ENCODE assay signal across 8 cellular contexts in the genomic region with DNA sequence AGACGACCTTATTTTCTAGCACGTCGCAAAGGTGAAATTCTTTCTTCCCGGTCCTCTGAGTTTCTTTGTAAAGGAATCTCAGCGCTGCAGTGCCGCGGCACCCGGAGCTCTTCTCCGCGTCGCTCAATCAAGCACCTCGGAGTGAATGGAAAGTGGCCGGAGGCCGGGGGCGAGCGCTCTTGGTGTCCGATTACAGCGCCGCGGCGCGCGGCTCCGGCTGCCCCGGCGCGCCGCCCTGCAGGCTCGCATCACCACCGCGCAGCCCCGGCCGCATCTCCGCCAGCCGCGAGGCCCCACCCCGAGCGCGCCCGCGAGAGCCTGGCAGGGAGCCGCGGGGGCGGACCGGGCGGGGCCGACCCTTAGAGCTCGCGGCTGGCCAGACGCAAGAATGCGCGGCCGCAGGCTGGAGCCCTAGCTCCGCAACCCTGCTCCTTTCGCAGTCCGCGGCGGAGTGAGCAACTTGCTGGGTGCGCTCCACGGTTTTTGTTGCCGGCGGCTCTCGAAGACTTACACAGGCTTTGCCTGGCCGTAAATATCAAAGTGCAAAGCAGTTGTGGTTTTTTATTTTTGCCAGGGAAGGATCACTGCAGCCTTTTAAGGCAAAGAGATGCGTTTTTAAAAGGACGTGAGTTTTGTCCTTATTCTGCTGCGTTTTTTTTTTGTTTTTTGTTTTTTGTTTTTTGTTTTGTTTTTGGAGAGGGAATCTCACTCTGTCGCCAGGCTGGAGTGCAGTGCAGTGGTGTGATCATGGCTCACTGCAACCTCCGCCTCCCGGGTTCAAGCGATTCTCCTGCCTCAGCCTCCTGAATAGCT. TPM values are rescaled to one million over a fixed set of nuclear protein-coding genes. Genes with fewer than 3 reads are reported as not detected.
A peak's percentile ranks its signal among the peaks of the same experiment; 100 is the strongest.
DNase-seq lines count a peak whose midpoint lies in the region; ATAC-seq and TF ChIP-seq lines count a peak whose summit lies in the region.

Gene SEMA3C (minus strand): TSS at position 143 of the 813 bp plus-strand sequence. CDS start 2,270 bp downstream, outside the sequence.

- H3K4me2 ChIP-seq in osteoblast (ENCODE audit: insufficient read depth, low read length) = peak within 1 kb of the TSS; percentile 81

- H2AFZ ChIP-seq in ACC112 (ENCODE audit: low read length, unreplicated experiment) (peak within 1 kb of the TSS; percentile 48), osteoblast (ENCODE audit: low read length) (peak within 1 kb of the TSS; percentile 66)

- intact Hi-C loops in heart right ventricle (cut with DNase I) = loop anchor here in 8 of 10 donors (2.0 to 10.0 kb wide), 11 partner anchors 124 to 546 kb away; no protein-coding TSS in a partner anchor

- peak within 1 kb of the TSS; percentile 66 for H3K27ac ChIP-seq in ACC112 (ENCODE audit: low read depth, low read length)
- peak within 1 kb of the TSS; percentile 17 to 84 (median 76) for H3K27ac ChIP-seq in heart right ventricle
- peak within 1 kb of the TSS; percentile 77 for H3K27ac ChIP-seq in osteoblast (ENCODE audit: low read depth, low read length)

- H3K4me1 ChIP-seq in ACC112 (ENCODE audit: control insufficient read depth, insufficient read depth, low read length, unreplicated experiment) (peaks cover 43% of the 10 kb centered on the region), heart right ventricle (peaks cover 0 to 16% (median 5%) of the 10 kb centered on the region in 9 donors), osteoblast (ENCODE audit: insufficient read depth, low read length) (peaks cover 13% of the 10 kb centered on the region)

- peaks cover 44% of the 10 kb centered on the region for H3K79me2 ChIP-seq in ACC112 (ENCODE audit: control insufficient read depth, insufficient read depth, low read length, unreplicated experiment)
- peaks cover 44% of the 10 kb centered on the region for H3K79me2 ChIP-seq in osteoblast (ENCODE audit: insufficient read depth, low read length)

- TF ChIP-seq CTCF in heart right ventricle (IDR thresholded peaks at IDR 0.05) = peak in 1 of 9 donors; percentile 20
- no peak for TF ChIP-seq CTCF in osteoblast (IDR thresholded peaks at IDR 0.05; ENCODE audit: extremely low read depth, low read depth, low read length)

- H4K20me1 ChIP-seq in osteoblast (ENCODE audit: insufficient read depth, low read length) = peaks cover 4% of the 10 kb centered on the region

- 3% methylated on average over 70 to 71 of the region's 71 CpGs for WGBS in heart right ventricle, 2 donors

- peak; percentile 86 for DNase-seq in NCI-H526 treated with DMSO at 0.1 percent for 48 hours (lab: John Stamatoyannopoulos, UW)
- DNase-seq in amygdala (lab: John Stamatoyannopoulos, UW) = peak; percentile 20 to 91 (median 76)
- DNase-seq in heart right ventricle = peak; percentile 84 to 90
- peak; percentile 97 for DNase-seq in osteoblast (ENCODE audit: insufficient read length, low spot score, missing footprints)
- no peak for DNase-seq in T-helper 9 cell

- peaks cover 21% of the 10 kb centered on the region for H3K36me3 ChIP-seq in ACC112 (ENCODE audit: insufficient read depth, low read length)
- H3K36me3 ChIP-seq in heart right ventricle = peaks cover 0 to 13% (median 0%) of the 10 kb centered on the region in 9 donors
- H3K36me3 ChIP-seq in osteoblast (ENCODE audit: insufficient read depth, low read length) = peaks cover 18% of the 10 kb centered on the region

- H3K27me3 ChIP-seq in ACC112 (ENCODE audit: insufficient read depth, low read length) (no peaks in the 10 kb centered on the region), heart right ventricle (peaks cover 0 to 11% (median 0%) of the 10 kb centered on the region in 7 donors), osteoblast (ENCODE audit: insufficient read depth, low read length) (no peaks in the 10 kb centered on the region)

- ATAC-seq in GM18498 (IDR thresholded peaks at IDR 0.05; ENCODE audit: unreplicated experiment) = peak; percentile 82
- ATAC-seq in HG03159 (IDR thresholded peaks at IDR 0.05; ENCODE audit: unreplicated experiment) = peak; percentile 73
- peak; percentile 96 to 100 (median 98) for ATAC-seq in heart right ventricle

- H3K9me3 ChIP-seq in heart right ventricle (no peaks in the 10 kb centered on the region), osteoblast (ENCODE audit: low read depth, low read length) (no peaks in the 10 kb centered on the region)

- H3K4me3 ChIP-seq in ACC112 (ENCODE audit: low read depth, low read length) = peak within 1 kb of the TSS; percentile 99
- peak within 1 kb of the TSS; percentile 12 to 76 (median 63) for H3K4me3 ChIP-seq in heart right ventricle
- peak within 1 kb of the TSS; percentile 87 for H3K4me3 ChIP-seq in osteoblast (ENCODE audit: insufficient read depth, low read length)

RNA-seq across cellular contexts. Expression of gene SEMA3C, which starts in this region (rescaled TPM):
- total RNA-seq in heart right ventricle = 10 to 100 TPM; 41.4 to 83.2 (median 63.0) TPM
- polyA plus RNA-seq in heart right ventricle = 10 to 100 TPM; 14.5 to 16.1 TPM
- 388 and 421 TPM in 2 replicates for total RNA-seq in osteoblast
